Comparison of ENCODE assay signal across 8 cellular contexts in the genomic region with DNA sequence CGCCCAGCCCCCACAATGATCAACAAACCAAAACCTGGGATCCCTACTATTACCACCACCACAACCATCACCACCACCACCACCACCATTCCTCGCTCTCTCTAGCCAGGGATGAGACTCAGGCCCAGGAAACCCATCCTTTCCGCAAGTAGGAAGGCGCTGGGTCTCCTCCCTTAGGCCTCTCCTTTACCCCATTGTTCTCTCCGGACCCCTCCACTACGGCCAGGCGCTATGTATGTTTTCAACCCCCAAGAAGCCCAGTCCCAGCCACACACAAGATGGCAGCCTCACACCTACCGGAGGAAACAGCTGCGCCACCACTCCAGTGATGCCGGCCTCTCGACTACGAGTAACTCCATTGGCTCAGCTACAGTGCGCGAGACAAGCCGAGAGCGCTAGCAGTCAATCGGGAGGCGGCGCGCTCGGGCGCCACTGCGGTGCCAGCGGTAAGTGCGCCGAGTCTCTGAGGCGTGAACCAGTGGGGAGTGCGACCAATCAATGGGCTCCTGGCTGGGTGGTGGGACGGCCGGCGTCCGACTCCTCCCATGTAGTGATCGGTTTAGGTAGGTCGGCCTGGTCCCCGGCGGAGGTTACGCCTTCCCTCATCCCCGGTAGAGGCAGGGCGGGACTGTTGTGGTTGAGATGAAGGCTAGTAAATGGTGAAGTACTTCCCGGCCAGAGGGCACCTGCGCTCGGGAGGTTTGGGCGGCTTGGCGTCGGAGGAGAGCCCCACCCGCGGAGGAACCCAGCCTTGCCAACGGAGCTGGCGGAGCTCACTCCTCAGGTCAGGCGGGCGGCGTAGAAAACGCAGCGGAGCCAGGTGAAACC. TPM values are rescaled to one million over a fixed set of nuclear protein-coding genes. Genes with fewer than 3 reads are reported as not detected.
DNase-seq lines count a peak whose midpoint lies in the region; ATAC-seq and TF ChIP-seq lines count a peak whose summit lies in the region.

A gene (minus strand): TSS at position 376 of the 828 bp plus-strand sequence. CDS start 61,154 bp downstream, outside the sequence.
A gene with protein sequence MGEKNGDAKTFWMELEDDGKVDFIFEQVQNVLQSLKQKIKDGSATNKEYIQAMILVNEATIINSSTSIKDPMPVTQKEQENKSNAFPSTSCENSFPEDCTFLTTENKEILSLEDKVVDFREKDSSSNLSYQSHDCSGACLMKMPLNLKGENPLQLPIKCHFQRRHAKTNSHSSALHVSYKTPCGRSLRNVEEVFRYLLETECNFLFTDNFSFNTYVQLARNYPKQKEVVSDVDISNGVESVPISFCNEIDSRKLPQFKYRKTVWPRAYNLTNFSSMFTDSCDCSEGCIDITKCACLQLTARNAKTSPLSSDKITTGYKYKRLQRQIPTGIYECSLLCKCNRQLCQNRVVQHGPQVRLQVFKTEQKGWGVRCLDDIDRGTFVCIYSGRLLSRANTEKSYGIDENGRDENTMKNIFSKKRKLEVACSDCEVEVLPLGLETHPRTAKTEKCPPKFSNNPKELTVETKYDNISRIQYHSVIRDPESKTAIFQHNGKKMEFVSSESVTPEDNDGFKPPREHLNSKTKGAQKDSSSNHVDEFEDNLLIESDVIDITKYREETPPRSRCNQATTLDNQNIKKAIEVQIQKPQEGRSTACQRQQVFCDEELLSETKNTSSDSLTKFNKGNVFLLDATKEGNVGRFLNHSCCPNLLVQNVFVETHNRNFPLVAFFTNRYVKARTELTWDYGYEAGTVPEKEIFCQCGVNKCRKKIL (plus strand): TSS at position 586 of the 828 bp plus-strand sequence. CDS start 7,620 bp downstream, outside the sequence.

- peak within 1 kb of the TSS; percentile 82 to 90 for H3K9ac ChIP-seq in colonic mucosa (ENCODE audit: low read depth in 2 of 2, low read length in 2 of 2)

- H3K27me3 ChIP-seq in BE2C (no peaks in the 10 kb centered on the region), colonic mucosa (no peaks in the 10 kb centered on the region), layer of hippocampus (ENCODE audit: control insufficient read depth, insufficient read depth, low read length) (no peaks in the 10 kb centered on the region)

- intact Hi-C loops in colonic mucosa (cut with DNase I): loop anchor here (10.0 kb wide), 2 partner anchors 51 to 141 kb away; a partner anchor contains a TSS

- ATAC-seq in HG03439 (IDR thresholded peaks at IDR 0.05; ENCODE audit: unreplicated experiment): peak; percentile 94

- H3K27ac ChIP-seq in colonic mucosa (peak within 1 kb of the TSS; percentile 98), layer of hippocampus (ENCODE audit: low read depth, low read length) (peak within 1 kb of the TSS; percentile 93)

- no peaks in the 10 kb centered on the region for H3K9me3 ChIP-seq in BE2C
- no peaks in the 10 kb centered on the region for H3K9me3 ChIP-seq in colonic mucosa

- peak; percentile 88 for TF ChIP-seq POLR2A in GM19193 (IDR thresholded peaks at IDR 0.05; ENCODE audit: extremely low read depth, insufficient read depth, insufficient read length)

- H3K4me3 ChIP-seq in BE2C (ENCODE audit: low read depth, low read length) (peak within 1 kb of the TSS; percentile 83), colonic mucosa (peak within 1 kb of the TSS; percentile 63)

- H3K4me1 ChIP-seq in BE2C (no peaks in the 10 kb centered on the region), colonic mucosa (no peaks in the 10 kb centered on the region)

- H3K36me3 ChIP-seq in BE2C (no peaks in the 10 kb centered on the region), colonic mucosa (no peaks in the 10 kb centered on the region)

- DNase-seq in BE2C: peak; percentile 99
- DNase-seq in NCI-H510A (lab: John Stamatoyannopoulos, UW): peak; percentile 93
- peak; percentile 99 for DNase-seq in activated CD4-positive, alpha-beta T cell treated with anti-CD3 and anti-CD28 coated beads for 48 hours
- peak; percentile 99 for DNase-seq in colonic mucosa
- peak; percentile 94 to 96 for DNase-seq in stimulated activated CD4-positive, alpha-beta T cell treated with anti-CD3 and anti-CD28 coated beads, Interleukin-1b, Interleukin-23, amount 100 ng/mL, for 4 hours (ENCODE audit: low read depth in 2 of 2)

- TF ChIP-seq CTCF in BE2C (IDR thresholded peaks at IDR 0.05; ENCODE audit: low read depth, low read length): peak; percentile 31
- peak; percentile 33 for TF ChIP-seq CTCF in colonic mucosa (IDR thresholded peaks at IDR 0.05)

RNA-seq across cellular contexts. Expression of the first gene that starts in this region (rescaled TPM):
- polyA plus RNA-seq in BE2C (2012; ENCODE audit: insufficient read depth, insufficient read length, low read depth): 2.6 TPM
- total RNA-seq in colonic mucosa: 10 to 100 TPM in 1 of 2 donors, 1 to 10 TPM in 1; 6.1 to 14.5 TPM

RNA-seq across cellular contexts. Expression of the second gene that starts in this region (rescaled TPM):
- 1.7 TPM for polyA plus RNA-seq in BE2C (2012; ENCODE audit: insufficient read depth, insufficient read length, low read depth)
- 1 to 10 TPM; 7.7 to 9.5 TPM for total RNA-seq in colonic mucosa

Comparison
In these comparisons a context has a peak if more than half of its experiments do, and no peak if none do; other contexts are left out.
1. Peak in every context shown above with its lines: DNase-seq, ATAC-seq, H3K4me3 ChIP-seq and H3K27ac ChIP-seq.